Comparison of ENCODE assay signal across 21 cellular contexts in the genomic region with DNA sequence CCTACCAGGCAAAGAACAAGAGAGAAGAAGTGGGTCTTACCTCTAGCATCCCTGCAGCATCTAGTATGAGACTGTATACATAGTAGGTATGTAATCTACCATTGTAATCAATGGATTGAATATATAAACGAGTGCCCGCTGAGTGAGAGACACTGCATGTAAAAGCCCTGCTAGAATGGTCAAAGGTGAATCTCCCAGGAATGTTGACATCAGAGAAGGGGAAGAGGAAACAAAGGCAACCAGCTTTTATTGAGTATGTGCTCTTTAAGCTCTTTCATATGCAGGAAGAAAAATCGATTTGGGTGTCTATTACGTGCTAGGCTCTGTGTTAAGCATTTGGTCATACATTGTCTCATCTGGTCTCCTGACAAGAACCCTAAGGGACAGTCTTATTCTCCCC.
"Had no signal": no experiment of that assay in that cellular context is flagged by ENCODE, and none has a peak within 500 bp of the region (broad histone marks: within the 10 kb centered on the region; RNA-seq: fewer than 3 reads in every experiment).

No MANE protein-coding gene starts in this region.

- H3K27me3 ChIP-seq: esophagus muscularis mucosa, gastroesophageal sphincter, stomach, vagina had no signal

- H3K27ac ChIP-seq: breast epithelium, coronary artery, esophagus muscularis mucosa, gastroesophageal sphincter, stomach, vagina had no signal

- ATAC-seq: activated T-cell treated with anti-CD3 and anti-CD28 coated beads, Interleukin-2, amount 50 U/mL, for 72 hours; gastroesophageal sphincter; sciatic nerve; stimulated activated memory B cell treated with anti-CD40 and anti-IgM and Interleukin-4, amounts not matched to agents 10 μg/mL and 1 μg/mL and 100 μg/mL, for 72 hours had no signal

- H3K4me1 ChIP-seq: breast epithelium, gastroesophageal sphincter, vagina had no signal

- DNase-seq: activated CD4-positive, alpha-beta memory T cell treated with anti-CD3 and anti-CD28 coated beads for 36 hours; activated CD4-positive, alpha-beta T cell treated with anti-CD3 and anti-CD28 coated beads for 4 hours; activated CD4-positive, CD25-positive, alpha-beta regulatory T cell; activated effector memory CD4-positive, alpha-beta T cell treated with Interleukin-2 at 50 U/mL for 16 hours; activated naive CD4-positive, alpha-beta T cell treated with anti-CD3 and anti-CD28 coated beads for 36 hours; activated naive CD8-positive, alpha-beta T cell treated with anti-CD3 and anti-CD28 coated beads, Interleukin-2, amount 10 ng/mL, durations not matched to agents 7 days and 5 days; activated T-cell treated with anti-CD3 and anti-CD28 coated beads, Interleukin-2, amount 50 U/mL, for 72 hours; amniotic stem cell; head of caudate nucleus; hypothalamus; naive B cell; nucleus accumbens; stimulated activated CD4-positive, alpha-beta T cell treated with anti-CD3 and anti-CD28 coated beads, Interleukin-15, amount 100 ng/mL, for 24 hours; stomach had no signal
